ENCODE assay signal across 23 cellular contexts in genomic region chr10:5681930-5682329, GRCh38.
"Had no signal": no experiment of that assay in that cellular context is flagged by ENCODE, and none has a peak within 500 bp of the region (broad histone marks: within the 10 kb centered on the region; RNA-seq: fewer than 3 reads in every experiment).

No MANE protein-coding gene starts in this region.

- H3K36me3 Mint-ChIP-seq: activated naive CD8-positive, alpha-beta T cell treated with anti-CD3 and anti-CD28 coated beads, Interleukin-2, amount 10 ng/mL, durations not matched to agents 7 days and 5 days had no signal

- H3K27me3 ChIP-seq: adrenal gland, breast epithelium had no signal

- H3K4me3 Mint-ChIP-seq: activated CD8-positive, alpha-beta T cell treated with anti-CD3 and anti-CD28 coated beads for 36 hours; activated naive CD8-positive, alpha-beta T cell treated with anti-CD3 and anti-CD28 coated beads, Interleukin-2, amount 10 ng/mL, durations not matched to agents 7 days and 5 days; T-helper 1 cell treated with Interleukin-12 subunit alpha and Interleukin-12 subunit beta and Interleukin-4 antibody, amounts not matched to agents 30 μg/mL and 1 μg/mL, for 36 hours; WTC11 had no signal

- H3K36me3 ChIP-seq: adrenal gland, breast epithelium had no signal

- H3K27ac Mint-ChIP-seq: activated CD8-positive, alpha-beta T cell treated with anti-CD3 and anti-CD28 coated beads for 36 hours; activated naive CD8-positive, alpha-beta T cell treated with anti-CD3 and anti-CD28 coated beads, Interleukin-2, amount 10 ng/mL, durations not matched to agents 7 days and 5 days; T-helper 1 cell treated with Interleukin-12 subunit alpha and Interleukin-12 subunit beta and Interleukin-4 antibody, amounts not matched to agents 30 μg/mL and 1 μg/mL, for 36 hours; WTC11 had no signal

- H3K9me3 Mint-ChIP-seq: activated CD8-positive, alpha-beta T cell treated with anti-CD3 and anti-CD28 coated beads for 36 hours; activated naive CD8-positive, alpha-beta T cell treated with anti-CD3 and anti-CD28 coated beads, Interleukin-2, amount 10 ng/mL, durations not matched to agents 7 days and 5 days; activated T-cell treated with anti-CD3 and anti-CD28 coated beads, Interleukin-2, amount 50 U/mL, for 72 hours; T-helper 1 cell treated with Interleukin-12 subunit alpha and Interleukin-12 subunit beta and Interleukin-4 antibody, amounts not matched to agents 30 μg/mL and 1 μg/mL, for 36 hours had no signal

- H3K4me3 ChIP-seq: adrenal gland, breast epithelium had no signal

- H3K27ac ChIP-seq: adrenal gland, breast epithelium had no signal

- DNase-seq: activated CD4-positive, alpha-beta T cell treated with anti-CD3 and anti-CD28 coated beads for 48 hours; activated CD4-positive, CD25-positive, alpha-beta regulatory T cell treated with anti-CD3 and anti-CD28 coated beads, Interleukin-2, amount 50 U/mL, for 72 hours; activated CD8-positive, alpha-beta memory T cell treated with anti-CD3 and anti-CD28 coated beads, Interleukin-2, amount 50 U/mL, for 4 hours; activated CD8-positive, alpha-beta T cell treated with anti-CD3 and anti-CD28 coated beads for 36 hours; activated naive CD4-positive, alpha-beta T cell treated with anti-CD3 and anti-CD28 coated beads, Interleukin-2, amount 50 U/mL, for 16 hours; activated naive CD8-positive, alpha-beta T cell treated with anti-CD3 and anti-CD28 coated beads, Interleukin-2, amount 10 ng/mL, durations not matched to agents 7 days and 5 days; activated T-cell treated with anti-CD3 and anti-CD28 coated beads, Interleukin-2, amount 50 U/mL, for 72 hours; adrenal gland; anterior cingulate cortex; caudate nucleus; Kasumi-1; NCI-H1048; NCI-H146; NCI-H187 treated with DMSO at 0.1 percent for 48 hours; NCI-H2081 treated with DMSO at 0.1 percent for 48 hours; NCI-H446 treated with DMSO at 0.1 percent for 48 hours; NCI-H526; NCI-H774; PC-3; SHP77 treated with DMSO at 0.1 percent for 48 hours had no signal

- H3K9me3 ChIP-seq: adrenal gland, breast epithelium had no signal
